Comparison of ENCODE assay signal across 14 cellular contexts in genomic region chr10:124667425-124668130, GRCh38.
DNase-seq lines count a peak whose midpoint lies in the region; ATAC-seq, FAIRE-seq and TF ChIP-seq lines count a peak whose summit lies in the region.
"Had no signal": no experiment of that assay in that cellular context is flagged by ENCODE, and none has a peak within 500 bp of the region (broad histone marks: within the 10 kb centered on the region; RNA-seq: fewer than 3 reads in every experiment).

No MANE protein-coding gene starts in this region.

- H4K5ac ChIP-seq in H1 (ENCODE audit: insufficient read length, low read depth, low read length) = no peak overlapping the region

- TF ChIP-seq EP300 in H1 (IDR thresholded peaks at IDR 0.05; ENCODE audit: borderline replicate concordance in 1 of 2, low read depth in 2 of 2, low read length in 2 of 2) = no peak

- peak overlapping the region; percentile 85 for H3K27ac ChIP-seq in left ventricle myocardium inferior (replicated peaks)
- no peak overlapping the region for H3K27ac ChIP-seq in H1 (ENCODE audit: low read depth, low read length)
- no peak overlapping the region for H3K27ac ChIP-seq in neural progenitor cell
- peak overlapping the region; percentile 45 to 72 for H3K27ac ChIP-seq in uterus
- H3K27ac ChIP-seq: GM23248 had no signal

- H3K27ac Mint-ChIP-seq in neural progenitor cell = peak overlapping the region; percentile 60
- no peak overlapping the region for H3K27ac Mint-ChIP-seq in activated naive CD4-positive, alpha-beta T cell treated with anti-CD3 and anti-CD28 coated beads for 36 hours

- H3K9me3 ChIP-seq in left ventricle myocardium inferior (replicated peaks) = no peaks in the 10 kb centered on the region
- no peaks in the 10 kb centered on the region for H3K9me3 ChIP-seq in H1 (ENCODE audit: insufficient read depth in 2 of 2, low read depth in 1 of 2, low read length in 1 of 2)
- H3K9me3 ChIP-seq in neural progenitor cell (ENCODE audit: low read depth) = no peaks in the 10 kb centered on the region
- H3K9me3 ChIP-seq in uterus = no peaks in the 10 kb centered on the region

- DNase-seq in left ventricle myocardium inferior = no peak
- no peak for DNase-seq in left cardiac atrium
- no peak for DNase-seq in H1 (ENCODE audit: low read depth in 1 of 2, low spot score in 2 of 2)
- no peak for DNase-seq in neural progenitor cell (ENCODE audit: low spot score)
- no peak for DNase-seq in uterus
- no peak for DNase-seq in HPDE6-E6E7 (ENCODE audit: extremely low spot score)
- DNase-seq in activated naive CD4-positive, alpha-beta T cell treated with anti-CD3 and anti-CD28 coated beads for 36 hours = no peak
- DNase-seq: activated T-cell treated with anti-CD3 and anti-CD28 coated beads, Interleukin-2, amount 50 U/mL, for 1 hour; GM23248; NCI-H1105; NCI-H526; SHP77 treated with DMSO at 0.1 percent for 48 hours had no signal

- no peak overlapping the region for H3K23ac ChIP-seq in H1 (ENCODE audit: insufficient read length)

- no peak overlapping the region; the same call in 1 of the 2 replicates for H4K8ac ChIP-seq in H1 (ENCODE audit: extremely low read depth, insufficient read depth, low read length)

- H2BK5ac ChIP-seq in H1 (ENCODE audit: low read depth, low read length) = peak overlapping the region; percentile 19; the same call in 1 of the 2 replicates

- H3K27me3 Mint-ChIP-seq in neural progenitor cell (ENCODE audit: insufficient read depth, low read depth) = peaks cover 3% of the 10 kb centered on the region
- H3K27me3 Mint-ChIP-seq in activated naive CD4-positive, alpha-beta T cell treated with anti-CD3 and anti-CD28 coated beads for 36 hours (ENCODE audit: low read depth) = no peaks in the 10 kb centered on the region

- no peak overlapping the region for H3K4me3 Mint-ChIP-seq in neural progenitor cell
- H3K4me3 Mint-ChIP-seq in activated naive CD4-positive, alpha-beta T cell treated with anti-CD3 and anti-CD28 coated beads for 36 hours = no peak overlapping the region

- CTCF ChIA-PET in H1 (lab: Charles Lee; ENCODE audit: partially characterized antibody) = interaction anchor here (1.0 to 1.7 kb wide), 7 partner anchors 18 to 101 kb away, joined by 3 to 5 read pairs (median 3); no protein-coding TSS in a partner anchor
- CTCF ChIA-PET in activated naive CD4-positive, alpha-beta T cell treated with anti-CD3 and anti-CD28 coated beads for 36 hours (lab: Charles Lee) = no interaction called here

- H3K4me3 ChIP-seq in left ventricle myocardium inferior = no peak overlapping the region
- no peak overlapping the region for H3K4me3 ChIP-seq in H1 (ENCODE audit: extremely low read depth in 1 of 4, insufficient read depth in 2 of 4, low read depth in 3 of 4, low read length in 4 of 4)
- no peak overlapping the region for H3K4me3 ChIP-seq in neural progenitor cell
- no peak overlapping the region for H3K4me3 ChIP-seq in uterus
- H3K4me3 ChIP-seq: GM23248 had no signal

- H3K27me3 ChIP-seq in left ventricle myocardium inferior (ENCODE audit: low read depth) (no peaks in the 10 kb centered on the region), H1 (replicated peaks in 1 of 4; ENCODE audit: control insufficient read depth in 3 of 4, extremely low read depth in 1 of 4, insufficient read depth in 3 of 4, low read length in 3 of 4) (no peaks in the 10 kb centered on the region), neural progenitor cell (no peaks in the 10 kb centered on the region), uterus (no peaks in the 10 kb centered on the region)

- no peak overlapping the region for H2AFZ ChIP-seq in H1 (ENCODE audit: low read length)
- no peak overlapping the region for H2AFZ ChIP-seq in neural progenitor cell (replicated peaks)
- H2AFZ ChIP-seq: GM23248 had no signal

- H3K79me2 ChIP-seq in H1 (ENCODE audit: control insufficient read depth in 1 of 2, insufficient read depth in 2 of 2, low read length in 2 of 2) (no peaks in the 10 kb centered on the region), neural progenitor cell (ENCODE audit: low read depth) (peaks cover 39% of the 10 kb centered on the region)

- ATAC-seq in left cardiac atrium (no peak), HG03354 (IDR thresholded peaks at IDR 0.05; ENCODE audit: poor library complexity, severe bottlenecking, unreplicated experiment) (no peak)

- intact Hi-C loops in left ventricle myocardium inferior (cut with micrococcal nuclease) (no loop called here), left cardiac atrium (cut with DNase I) (no loop called here), uterus (cut with DNase I; ENCODE audit: low total_unique reads) (no loop called here)
- intact Hi-C loops in activated naive CD4-positive, alpha-beta T cell treated with anti-CD3 and anti-CD28 coated beads for 36 hours (cut with micrococcal nuclease) = no loop called here

- no peak for FAIRE-seq in H1 (lab: Jason Lieb, UNC)
- FAIRE-seq: GM19239 had no signal

- no peak overlapping the region for H3K4ac ChIP-seq in H1 (replicated peaks; ENCODE audit: insufficient read length, low read depth, low read length)

- peaks cover 17% of the 10 kb centered on the region for H3F3A ChIP-seq in neural progenitor cell (ENCODE audit: low read depth)

- no peak overlapping the region for H2BK120ac ChIP-seq in H1 (replicated peaks; ENCODE audit: low read depth, low read length)

- H3K4me1 Mint-ChIP-seq in neural progenitor cell = peaks cover 34% of the 10 kb centered on the region
- peaks cover 34% of the 10 kb centered on the region for H3K4me1 Mint-ChIP-seq in activated naive CD4-positive, alpha-beta T cell treated with anti-CD3 and anti-CD28 coated beads for 36 hours (ENCODE audit: low read depth)

- no peaks in the 10 kb centered on the region for H3K23me2 ChIP-seq in H1 (ENCODE audit: low read depth, low read length)

- H3K56ac ChIP-seq in H1 (replicated peaks; ENCODE audit: insufficient read length, low read depth, low read length) = no peak overlapping the region

- H4K91ac ChIP-seq in H1 (replicated peaks; ENCODE audit: insufficient read length, low read length) = no peak overlapping the region

- TF ChIP-seq CTCF in left ventricle myocardium inferior (IDR thresholded peaks at IDR 0.05; ENCODE audit: borderline replicate concordance) = no peak
- no peak for TF ChIP-seq CTCF in H1 (IDR thresholded peaks at IDR 0.05; ENCODE audit: control extremely low read depth in 1 of 3, insufficient read depth in 1 of 3, low read depth in 1 of 3, low read length in 3 of 3)
- no peak for TF ChIP-seq CTCF in neural progenitor cell (IDR thresholded peaks at IDR 0.05)
- TF ChIP-seq CTCF in uterus (IDR thresholded peaks at IDR 0.05) = no peak

- WGBS in H1 (ENCODE audit: extremely low coverage in 1 of 2, insufficient coverage in 1 of 2, insufficient read length in 1 of 2, insufficient replicate concordance in 2 of 2, low coverage in 1 of 2, low lambda C conversion rate in 2 of 2, missing lambda C conversion rate in 1 of 2), 2 experiments = 92% methylated on average over 11 of the region's 11 CpGs; no CpG with 5 or more reads in 1 of the 2 experiments

- H3K9me3 Mint-ChIP-seq in neural progenitor cell = no peaks in the 10 kb centered on the region
- no peaks in the 10 kb centered on the region for H3K9me3 Mint-ChIP-seq in activated naive CD4-positive, alpha-beta T cell treated with anti-CD3 and anti-CD28 coated beads for 36 hours

- no peak for TF ChIP-seq POLR2A in H1 (IDR thresholded peaks at IDR 0.05; ENCODE audit: control extremely low read depth in 1 of 2, low read depth in 2 of 2, low read length in 2 of 2)
- TF ChIP-seq POLR2A in uterus (IDR thresholded peaks at IDR 0.05) = no peak

- no peak overlapping the region for H3K14ac ChIP-seq in H1 (ENCODE audit: insufficient read length)

- H4K20me1 ChIP-seq in H1 (replicated peaks in 1 of 2; ENCODE audit: control insufficient read depth in 1 of 2, insufficient read depth in 2 of 2, low read length in 2 of 2) (peaks cover 3 to 10% of the 10 kb centered on the region in 2 experiments), neural progenitor cell (ENCODE audit: low read depth) (peaks cover 54% of the 10 kb centered on the region)

- no peak overlapping the region for H2BK15ac ChIP-seq in H1 (ENCODE audit: low read length)

- H2BK12ac ChIP-seq in H1 (ENCODE audit: low read depth, low read length) = no peak overlapping the region

- POLR2A ChIA-PET in H1 (lab: Charles Lee; ENCODE audit: partially characterized antibody) = no interaction called here

- no peak overlapping the region for H3K18ac ChIP-seq in H1 (ENCODE audit: extremely low read depth, low read length)

- H3K4me1 ChIP-seq in left ventricle myocardium inferior (peaks cover 98% of the 10 kb centered on the region), H1 (replicated peaks in 1 of 4; ENCODE audit: control insufficient read depth in 3 of 4, insufficient read depth in 4 of 4, low read length in 3 of 4) (peaks cover 0 to 8% (median 2%) of the 10 kb centered on the region in 4 experiments; a peak in 4 of 7 replicates), neural progenitor cell (peaks cover 35% of the 10 kb centered on the region), uterus (peaks cover 0 to 12% of the 10 kb centered on the region in 2 donors)

- H2AK5ac ChIP-seq in H1 (ENCODE audit: low read depth, low read length) = no peak overlapping the region

- H3K4me2 ChIP-seq in H1 (ENCODE audit: insufficient read depth in 1 of 2, low read depth in 2 of 2, low read length in 2 of 2) (no peak overlapping the region), neural progenitor cell (no peak overlapping the region)

- peaks cover 6% of the 10 kb centered on the region for H3K36me3 ChIP-seq in left ventricle myocardium inferior
- no peaks in the 10 kb centered on the region; a peak in 1 of 8 replicates for H3K36me3 ChIP-seq in H1 (ENCODE audit: control insufficient read depth in 2 of 4, insufficient read depth in 4 of 4, low read length in 3 of 4)
- H3K36me3 ChIP-seq in neural progenitor cell = no peaks in the 10 kb centered on the region
- no peaks in the 10 kb centered on the region for H3K36me3 ChIP-seq in uterus

- H3K36me3 Mint-ChIP-seq in neural progenitor cell = peaks cover 2% of the 10 kb centered on the region
- no peaks in the 10 kb centered on the region for H3K36me3 Mint-ChIP-seq in activated naive CD4-positive, alpha-beta T cell treated with anti-CD3 and anti-CD28 coated beads for 36 hours (ENCODE audit: low read depth)

- no peak for TF ChIP-seq RAD21 in H1 (IDR thresholded peaks at IDR 0.05 in 1 of 2, conservative IDR thresholded peaks at IDR 0.05 in 1 of 2; ENCODE audit: low read depth in 2 of 2, low read length in 2 of 2)

- peaks cover 6% of the 10 kb centered on the region for H3K79me1 ChIP-seq in H1 (ENCODE audit: low read depth, low read length)

- no peak overlapping the region for H3K9ac ChIP-seq in H1 (replicated peaks in 1 of 4; ENCODE audit: extremely low read depth in 1 of 4, low read depth in 3 of 4, low read length in 3 of 4)
- H3K9ac ChIP-seq in neural progenitor cell = no peak overlapping the region
- H3K9ac ChIP-seq: GM23248 had no signal

- no peak overlapping the region for H2BK20ac ChIP-seq in H1 (ENCODE audit: low read length)

TF ChIP-seq in H1, 55 proteins besides CTCF, POLR2A, EP300 and RAD21 (continues in another document):
- no peak for TF ChIP-seq CBX8 (IDR thresholded peaks at IDR 0.05; ENCODE audit: borderline replicate concordance, low read depth, low read length)
- no peak for TF ChIP-seq EZH2 (IDR thresholded peaks at IDR 0.05; ENCODE audit: low read depth, low read length, severe bottlenecking)
- no peak for TF ChIP-seq SP1 (IDR thresholded peaks at IDR 0.05; ENCODE audit: low read depth, low read length)
- no peak for TF ChIP-seq SAP30 (IDR thresholded peaks at IDR 0.05; ENCODE audit: insufficient read depth, insufficient replicate concordance, low read length)

Comparison
In these comparisons a context has a peak if more than half of its experiments do, and no peak if none do; other contexts are left out.
1. H3K27ac ChIP-seq: peak in left ventricle myocardium inferior (single experiment) and uterus (2 of 2); none in H1 (single experiment) and neural progenitor cell (single experiment).